In the genomic region with DNA sequence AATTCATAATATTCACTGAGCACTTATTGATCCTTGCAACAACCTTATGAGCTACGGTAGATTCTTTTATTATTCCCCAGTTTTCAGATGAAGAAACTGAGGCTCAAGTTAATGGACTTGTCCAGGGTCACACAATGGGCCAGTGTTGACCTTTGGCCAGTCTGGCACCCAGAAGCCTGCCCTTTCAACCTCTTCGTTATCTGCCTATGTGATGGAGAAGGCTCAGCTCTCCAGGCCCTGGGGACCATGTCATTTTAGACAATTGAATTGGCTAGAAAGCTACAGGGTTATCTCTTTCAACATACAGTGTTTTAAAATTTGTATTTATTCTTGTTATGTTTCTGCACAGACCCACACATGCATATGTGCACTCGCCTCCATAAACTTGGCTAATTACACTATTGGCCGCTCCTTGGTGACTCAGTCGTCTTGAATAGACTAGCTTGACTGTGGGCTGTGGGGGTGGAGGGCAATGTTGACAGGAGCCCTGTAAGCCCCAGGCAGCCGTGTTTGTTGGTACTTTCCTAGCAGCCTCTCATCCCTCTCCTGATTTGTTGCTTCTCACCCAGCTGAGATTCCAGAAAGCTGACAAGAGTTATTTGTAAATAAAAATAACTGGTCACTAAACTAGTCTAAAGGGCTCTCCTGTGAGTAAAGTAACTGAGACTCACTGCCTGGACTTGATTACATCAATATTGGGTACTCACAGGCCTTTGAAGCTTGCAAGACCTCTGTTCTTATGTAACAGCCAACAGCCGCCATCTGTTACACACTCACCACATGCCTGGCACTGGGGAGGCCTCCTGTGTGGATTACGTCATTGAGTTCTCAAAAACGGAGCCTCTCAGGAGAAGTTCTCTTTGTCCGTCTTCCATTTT, we compare ENCODE assay signal across 8 cellular contexts. TPM values are rescaled to one million over a fixed set of nuclear protein-coding genes. Genes with fewer than 3 reads are reported as not detected.
DNase-seq lines count a peak whose midpoint lies in the region; ATAC-seq, FAIRE-seq and TF ChIP-seq lines count a peak whose summit lies in the region.

No MANE protein-coding gene starts in this region.

- FAIRE-seq in keratinocyte (lab: Jason Lieb, UNC) = peak; percentile 53

- in situ Hi-C loops in astrocyte of the cerebellum (cut with HindIII; ENCODE audit: low sequenced_read_pairs) = no loop called here

- ATAC-seq in thoracic aorta (ENCODE audit: insufficient number of reproducible peaks, low FRiP score, low read depth) (no peak), GM19395 (IDR thresholded peaks at IDR 0.05; ENCODE audit: unreplicated experiment) (no peak), GM18907 (IDR thresholded peaks at IDR 0.05; ENCODE audit: unreplicated experiment) (no peak), GM21390 (IDR thresholded peaks at IDR 0.05; ENCODE audit: unreplicated experiment) (no peak)

- H3K4me2 ChIP-seq in keratinocyte (ENCODE audit: control insufficient read depth, extremely low read depth, insufficient read depth, low read depth, low read length) = peak overlapping the region; percentile 33

- H3K4me1 ChIP-seq in keratinocyte (ENCODE audit: control insufficient read depth, extremely low read depth, insufficient read depth, low read length) = peaks cover 34% of the 10 kb centered on the region
- H3K4me1 ChIP-seq in thoracic aorta (ENCODE audit: control insufficient read depth in 1 of 2, low read depth in 2 of 2) = peaks cover 35 to 66% of the 10 kb centered on the region in 2 donors

- H3K4me3 ChIP-seq in astrocyte of the cerebellum (ENCODE audit: low read depth, low read length) = no peak overlapping the region
- H3K4me3 ChIP-seq in keratinocyte (ENCODE audit: control insufficient read depth in 2 of 3, extremely low read depth in 1 of 3, insufficient read depth in 2 of 3, low read depth in 1 of 3, low read length in 3 of 3) = no peak overlapping the region
- H3K4me3 ChIP-seq in thoracic aorta = no peak overlapping the region

- H3K27ac ChIP-seq in keratinocyte (ENCODE audit: control insufficient read depth, insufficient read depth, low read length) (peak overlapping the region; percentile 30), thoracic aorta (peak overlapping the region; percentile 32 to 90)

- H4K20me1 ChIP-seq in keratinocyte (ENCODE audit: control insufficient read depth, extremely low read depth, insufficient read depth, low read length) = no peaks in the 10 kb centered on the region

- H3K9me3 ChIP-seq in keratinocyte (ENCODE audit: control insufficient read depth, low read depth, low read length) (no peaks in the 10 kb centered on the region), thoracic aorta (no peaks in the 10 kb centered on the region)

- H3K79me2 ChIP-seq in keratinocyte (ENCODE audit: control insufficient read depth, insufficient read depth, low read length) = no peaks in the 10 kb centered on the region

- TF ChIP-seq CTCF in astrocyte of the cerebellum (IDR thresholded peaks at IDR 0.05; ENCODE audit: low read depth, low read length, missing control alignments) (no peak), keratinocyte (optimal IDR thresholded peaks at IDR 0.05 in 1 of 3, IDR thresholded peaks at IDR 0.05 in 1 of 3, conservative IDR thresholded peaks at IDR 0.05 in 1 of 3; ENCODE audit: extremely low read depth in 1 of 3, insufficient read depth in 2 of 3, low read length in 3 of 3) (no peak), thoracic aorta (IDR thresholded peaks at IDR 0.05) (no peak)

- no peaks in the 10 kb centered on the region for H3K27me3 ChIP-seq in keratinocyte (ENCODE audit: control insufficient read depth, extremely low read depth, insufficient read depth, low read length)
- no peaks in the 10 kb centered on the region for H3K27me3 ChIP-seq in thoracic aorta (replicated peaks; ENCODE audit: insufficient read depth)

- dilution Hi-C loops in keratinocyte (cut with MboI; ENCODE audit: extremely low pct_ligation_motif_present, low sequenced_read_pairs) = no loop called here

- no peaks in the 10 kb centered on the region for H3K9me1 ChIP-seq in keratinocyte (ENCODE audit: control insufficient read depth, extremely low read depth, insufficient read depth, low read length)

- H2AFZ ChIP-seq in keratinocyte (ENCODE audit: control insufficient read depth, low read length) = no peak overlapping the region

- H3K36me3 ChIP-seq in keratinocyte (ENCODE audit: control insufficient read depth in 2 of 2, extremely low read depth in 1 of 2, insufficient read depth in 2 of 2, low read length in 2 of 2) (no peaks in the 10 kb centered on the region), thoracic aorta (no peaks in the 10 kb centered on the region)

- no peak overlapping the region for H3K9ac ChIP-seq in keratinocyte (ENCODE audit: control insufficient read depth, extremely low read depth, insufficient read depth, low read length)

- peak; percentile 96 for DNase-seq in MV-4-11 (lab: John Stamatoyannopoulos, UW)
- peak; percentile 90 for DNase-seq in astrocyte of the cerebellum (ENCODE audit: low read depth)
- DNase-seq in keratinocyte (ENCODE audit: low read depth, low spot score) = peak; percentile 35
- no peak for DNase-seq in thoracic aorta (ENCODE audit: low spot score)
- no peak for DNase-seq in iPS-NIHi11 (ENCODE audit: low spot score)

RNA-seq across cellular contexts. Expression of a gene that starts 8.5 kb away (rescaled TPM):
- 0.10 to 0.19 TPM (median 0.18 TPM) in 3 replicates for polyA plus RNA-seq in keratinocyte
- not detected for polyA plus RNA-seq in keratinocyte (2011; ENCODE audit: low read depth)
- polyA plus RNA-seq in keratinocyte (2011; cell fraction: cytosol; rRNA removed) = 0.09 and 0.12 TPM in 2 replicates
- polyA plus RNA-seq in keratinocyte (2011; cell fraction: nucleus; rRNA removed) = 0.31 and 0.40 TPM in 2 replicates
- 0.29 and 0.30 TPM in 2 replicates for polyA plus RNA-seq in keratinocyte (2012; ENCODE audit: low replicate concordance)
- 0.06 to 0.23 TPM (median 0.20 TPM) in 3 replicates for polyA minus RNA-seq in keratinocyte
- not detected for polyA minus RNA-seq in keratinocyte (2011; cell fraction: cytosol; rRNA and poly(A)+ RNA removed)
- 0.23 and 0.32 TPM in 2 replicates for polyA minus RNA-seq in keratinocyte (2011; cell fraction: nucleus; rRNA and poly(A)+ RNA removed)
- 10 to 100 TPM; 18.6 to 49.1 TPM for total RNA-seq in thoracic aorta

Comparison
In these comparisons a context has a peak if more than half of its experiments do, and no peak if none do; other contexts are left out.
1. DNase-seq: peak in MV-4-11 (single experiment), astrocyte of the cerebellum (single experiment) and keratinocyte (single experiment); none in thoracic aorta (single experiment) and iPS-NIHi11 (single experiment).